ENCODE assay signal across 8 cellular contexts in genomic region chr7:127708788-127709187, GRCh38. TPM values are rescaled to one million over a fixed set of nuclear protein-coding genes. Genes with fewer than 3 reads are reported as not detected.
DNase-seq lines count a peak whose midpoint lies in the region; ATAC-seq, FAIRE-seq and TF ChIP-seq lines count a peak whose summit lies in the region.

No MANE protein-coding gene starts in this region.

- peak; percentile 87 for FAIRE-seq in GM19239 (lab: Jason Lieb, UNC)

- H3K9me3 Mint-ChIP-seq in activated naive CD8-positive, alpha-beta T cell treated with anti-CD3 and anti-CD28 coated beads for 36 hours: peaks cover 8% of the 10 kb centered on the region

- peaks cover 52% of the 10 kb centered on the region for H3K36me3 Mint-ChIP-seq in activated naive CD8-positive, alpha-beta T cell treated with anti-CD3 and anti-CD28 coated beads for 36 hours

- H3K4me1 Mint-ChIP-seq in activated naive CD8-positive, alpha-beta T cell treated with anti-CD3 and anti-CD28 coated beads for 36 hours: peaks cover 2% of the 10 kb centered on the region

- no peak overlapping the region for H3K4me3 ChIP-seq in AG10803 (ENCODE audit: low read length)

- peak; percentile 94 for DNase-seq in AG10803 (ENCODE audit: low read depth)
- peak; percentile 22 for DNase-seq in GM19239 (ENCODE audit: insufficient read length, low spot score)
- peak; percentile 86 for DNase-seq in NAMALWA (ENCODE audit: low spot score)
- DNase-seq in SKM-1 (lab: John Stamatoyannopoulos, UW; ENCODE audit: unreplicated experiment): peak; percentile 66
- DNase-seq in activated naive CD8-positive, alpha-beta T cell treated with anti-CD3 and anti-CD28 coated beads for 36 hours: peak; percentile 55
- DNase-seq in Right ventricle myocardium superior: peak; percentile 47
- peak; percentile 80 for DNase-seq in renal cortical epithelial cell (ENCODE audit: low read depth)

- no peak overlapping the region for H3K4me3 Mint-ChIP-seq in activated naive CD8-positive, alpha-beta T cell treated with anti-CD3 and anti-CD28 coated beads for 36 hours

- peak; percentile 87 for TF ChIP-seq CTCF in AG10803 (conservative IDR thresholded peaks at IDR 0.05; ENCODE audit: low read length)

- H3K27me3 Mint-ChIP-seq in activated naive CD8-positive, alpha-beta T cell treated with anti-CD3 and anti-CD28 coated beads for 36 hours: no peaks in the 10 kb centered on the region

- peak; percentile 92 for ATAC-seq in Right ventricle myocardium superior (ENCODE audit: poor library complexity)
- ATAC-seq in HG03108 (IDR thresholded peaks at IDR 0.05; ENCODE audit: unreplicated experiment): no peak

- intact Hi-C loops in Right ventricle myocardium superior (cut with DNase I): loop anchor here (2.0 kb wide), 1 partner anchor 500 kb away; no protein-coding TSS in a partner anchor

- H3K27ac Mint-ChIP-seq in activated naive CD8-positive, alpha-beta T cell treated with anti-CD3 and anti-CD28 coated beads for 36 hours: no peak overlapping the region

RNA-seq across cellular contexts. Expression of gene SND1, which starts 56.8 kb away (rescaled TPM):
- 100 to 1,000 TPM; 192 to 201 TPM for total RNA-seq in activated naive CD8-positive, alpha-beta T cell treated with anti-CD3 and anti-CD28 coated beads for 36 hours
- 81.9 TPM for total RNA-seq in Right ventricle myocardium superior
- total RNA-seq in renal cortical epithelial cell: 201 and 214 TPM in 2 replicates

Comparison
In these comparisons a context has a peak if more than half of its experiments do, and no peak if none do; other contexts are left out.
1. DNase-seq: peak in every context shown above with its lines; median percentile 94 in AG10803; 86 in NAMALWA; 80 in renal cortical epithelial cell; 66 in SKM-1; 55 in activated naive CD8-positive, alpha-beta T cell treated with anti-CD3 and anti-CD28 coated beads for 36 hours; 47 in Right ventricle myocardium superior; 22 in GM19239.